In the genomic region with DNA sequence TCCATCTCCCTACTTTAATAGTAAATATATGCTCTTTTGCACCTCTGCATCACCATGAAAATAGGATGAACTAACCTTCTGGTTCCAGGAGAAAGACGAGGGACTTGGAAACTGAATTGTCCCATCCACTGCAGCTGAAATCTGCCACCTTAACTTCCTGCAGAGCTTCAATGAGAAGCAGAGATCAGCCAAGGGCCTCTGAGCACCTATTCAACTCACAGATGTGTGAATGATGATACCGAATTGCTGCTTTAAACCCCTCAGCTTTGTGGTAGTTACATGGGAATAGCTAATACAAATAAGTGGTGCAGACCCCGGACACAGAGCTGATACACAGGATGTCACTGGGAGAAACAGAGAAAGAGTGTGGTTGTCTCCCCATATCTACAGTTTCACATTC, we compare ENCODE assay signal across 32 cellular contexts.
"Had no signal": no experiment of that assay in that cellular context is flagged by ENCODE, and none has a peak within 500 bp of the region (broad histone marks: within the 10 kb centered on the region; RNA-seq: fewer than 3 reads in every experiment).

No MANE protein-coding gene starts in this region.

- H3K4me1 ChIP-seq: gastrocnemius medialis, heart left ventricle had no signal

- H3K4me3 ChIP-seq: coronary artery, dorsolateral prefrontal cortex, gastrocnemius medialis, heart left ventricle had no signal

- DNase-seq: activated B cell treated with CpG ODN at 0.5 μM for 24 hours; activated CD4-positive, alpha-beta T cell treated with anti-CD3 and anti-CD28 coated beads for 48 hours; activated CD4-positive, alpha-beta T cell treated with anti-CD3 and anti-CD28 coated beads, Interleukin-2, amount 50 U/mL, for 1 hour; activated CD4-positive, alpha-beta T cell treated with anti-CD3 and anti-CD28 coated beads, Interleukin-2, amount 50 U/mL, for 48 hours; activated CD8-positive, alpha-beta memory T cell treated with anti-CD3 and anti-CD28 coated beads for 24 hours; activated CD8-positive, alpha-beta T cell treated with anti-CD3 and anti-CD28 coated beads for 36 hours; activated effector memory CD4-positive, alpha-beta T cell treated with Interleukin-2 at 50 U/mL for 16 hours; activated gamma-delta T cell treated with Interleukin-2 at 50 U/mL for 16 hours; activated naive CD4-positive, alpha-beta T cell treated with anti-CD3 and anti-CD28 coated beads, Interleukin-2, amount 50 U/mL, for 16 hours; activated naive CD4-positive, alpha-beta T cell treated with Interleukin-2 at 50 U/mL for 16 hours; activated T-cell treated with anti-CD3 and anti-CD28 coated beads, Interleukin-2, amount 50 U/mL, for 4 hours; amniotic stem cell; anterior cingulate cortex; brain microvascular endothelial cell; dorsolateral prefrontal cortex; effector memory CD4-positive, alpha-beta T cell; endodermal cell; foreskin fibroblast; gastrocnemius medialis; glutamatergic neuron; heart left ventricle; T-helper 17 cell; T1000; WERI-Rb-1 had no signal

- H3K9me3 Mint-ChIP-seq: activated T-cell treated with anti-CD3 and anti-CD28 coated beads, Interleukin-2, amount 50 U/mL, for 4 hours; dendritic cell treated with granulocyte-macrophage colony-stimulating factor and Interleukin-4, amounts not matched to agents 40 ng/mL and 50 ng/mL, for 4 days; endodermal cell had no signal

- H3K27ac ChIP-seq: brain microvascular endothelial cell, coronary artery, dorsolateral prefrontal cortex, gastrocnemius medialis, heart left ventricle, WERI-Rb-1 had no signal

- H3K27ac Mint-ChIP-seq: activated B cell treated with CpG ODN at 0.5 μM for 24 hours; activated CD8-positive, alpha-beta T cell treated with anti-CD3 and anti-CD28 coated beads for 36 hours; activated naive CD8-positive, alpha-beta T cell; activated T-helper 17 cell treated with anti-CD3 and anti-CD28 coated beads, Interleukin-2, amount 50 U/mL, for 72 hours; dendritic cell treated with granulocyte-macrophage colony-stimulating factor and Interleukin-4, amounts not matched to agents 40 ng/mL and 50 ng/mL, for 4 days; endodermal cell; T-helper 17 cell; T-helper 2 cell treated with Interferon-gamma antibody and Interleukin-4, amounts not matched to agents 5 μg/mL and 100 μg/mL, for 36 hours had no signal

- H3K27me3 Mint-ChIP-seq: activated B cell treated with CpG ODN at 0.5 μM for 24 hours; activated CD8-positive, alpha-beta T cell treated with anti-CD3 and anti-CD28 coated beads for 36 hours; activated naive CD8-positive, alpha-beta T cell; activated T-helper 17 cell treated with anti-CD3 and anti-CD28 coated beads, Interleukin-2, amount 50 U/mL, for 72 hours; central memory CD8-positive, alpha-beta T cell; dendritic cell treated with granulocyte-macrophage colony-stimulating factor and Interleukin-4, amounts not matched to agents 40 ng/mL and 50 ng/mL, for 4 days; T-helper 17 cell had no signal

- H3K36me3 ChIP-seq: brain microvascular endothelial cell, gastrocnemius medialis, heart left ventricle, WERI-Rb-1 had no signal

- H3K27me3 ChIP-seq: brain microvascular endothelial cell, dorsolateral prefrontal cortex, gastrocnemius medialis had no signal

- H3K36me3 Mint-ChIP-seq: activated naive CD8-positive, alpha-beta T cell had no signal

- H3K4me3 Mint-ChIP-seq: activated B cell treated with CpG ODN at 0.5 μM for 24 hours; activated CD8-positive, alpha-beta T cell treated with anti-CD3 and anti-CD28 coated beads for 36 hours; activated naive CD8-positive, alpha-beta T cell; activated T-cell treated with anti-CD3 and anti-CD28 coated beads, Interleukin-2, amount 50 U/mL, for 4 hours; activated T-helper 17 cell treated with anti-CD3 and anti-CD28 coated beads, Interleukin-2, amount 50 U/mL, for 72 hours; central memory CD8-positive, alpha-beta T cell; dendritic cell treated with granulocyte-macrophage colony-stimulating factor and Interleukin-4, amounts not matched to agents 40 ng/mL and 50 ng/mL, for 4 days; endodermal cell; T-helper 17 cell; T-helper 2 cell treated with Interferon-gamma antibody and Interleukin-4, amounts not matched to agents 5 μg/mL and 100 μg/mL, for 36 hours had no signal

- H3K4me1 Mint-ChIP-seq: activated B cell treated with CpG ODN at 0.5 μM for 24 hours; activated T-helper 17 cell treated with anti-CD3 and anti-CD28 coated beads, Interleukin-2, amount 50 U/mL, for 72 hours; central memory CD8-positive, alpha-beta T cell; endodermal cell; T-helper 17 cell had no signal

- ATAC-seq: activated CD4-positive, CD25-positive, alpha-beta regulatory T cell treated with anti-CD3 and anti-CD28 coated beads, Interleukin-2, amount 50 U/mL, for 24 hours; activated CD8-positive, alpha-beta T cell treated with anti-CD3 and anti-CD28 coated beads for 36 hours; activated T-cell treated with anti-CD3 and anti-CD28 coated beads, Interleukin-2, amount 50 U/mL, for 4 hours; activated T-helper 17 cell treated with anti-CD3 and anti-CD28 coated beads, Interleukin-2, amount 50 U/mL, for 72 hours; esophagus mucosa; gastrocnemius medialis; heart left ventricle; T-helper 17 cell had no signal

- H3K9me3 ChIP-seq: gastrocnemius medialis had no signal
